In genomic region chr20:24818056-24818455, GRCh38 we compare ENCODE assay signal across 8 cellular contexts.
"Had no signal": no experiment of that assay in that cellular context is flagged by ENCODE, and none has a peak within 500 bp of the region (broad histone marks: within the 10 kb centered on the region; RNA-seq: fewer than 3 reads in every experiment).

No MANE protein-coding gene starts in this region.

- H3K4me1 ChIP-seq: HAP-1 had no signal

- H3K9me3 ChIP-seq: HAP-1 had no signal

- H3K27ac ChIP-seq: GM23248, HL-60 had no signal

- H3K4me3 ChIP-seq: GM23248, HAP-1 had no signal

- H3K36me3 ChIP-seq: HAP-1 had no signal

- DNase-seq: GM23248, GOT3, H7, KBM-7 had no signal

- ATAC-seq: HCT116, HepG2 had no signal
